ENCODE assay signal across 11 cellular contexts in the genomic region with DNA sequence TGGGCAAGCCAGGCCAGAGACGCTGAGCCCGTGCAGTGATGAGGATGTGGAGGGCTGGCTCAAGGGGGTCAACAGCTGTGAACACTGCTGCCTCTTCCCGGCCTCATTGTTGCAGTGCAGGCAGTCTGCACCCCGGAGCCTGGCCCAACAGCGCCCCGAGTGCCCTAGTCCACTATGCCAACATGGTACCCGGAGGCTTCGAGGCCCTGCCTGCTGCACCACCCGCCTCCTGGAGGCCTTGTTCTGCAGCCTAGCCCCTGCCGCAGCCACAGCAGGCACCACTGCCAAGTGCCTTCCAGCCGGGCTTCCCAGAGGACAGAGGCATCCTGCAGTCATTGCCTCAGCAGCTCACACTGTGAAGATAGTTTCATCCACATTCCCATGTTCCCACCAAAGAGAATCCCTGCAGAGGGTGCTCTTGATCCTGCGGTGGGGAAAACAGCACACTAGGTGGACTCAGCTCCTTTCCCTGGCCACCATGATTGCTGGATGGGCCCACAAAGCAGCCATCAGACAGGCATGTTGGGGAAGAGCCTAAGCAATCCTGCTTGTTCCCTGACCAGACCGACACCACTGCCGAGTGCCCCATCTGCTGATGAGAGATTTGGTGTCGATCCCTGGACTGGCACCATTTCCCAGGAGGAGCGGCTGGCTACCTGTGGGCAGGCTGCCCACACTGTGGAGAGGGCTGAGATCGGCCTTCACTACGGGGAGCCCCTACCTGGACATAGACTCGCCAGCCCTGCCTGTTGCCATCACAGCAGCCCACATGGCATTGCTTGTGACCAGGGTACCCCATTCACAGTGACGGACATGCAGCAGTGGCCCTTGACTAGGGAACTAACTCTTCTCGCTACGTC. TPM values are rescaled to one million over a fixed set of nuclear protein-coding genes. Genes with fewer than 3 reads are reported as not detected.
DNase-seq lines count a peak whose midpoint lies in the region; ATAC-seq and TF ChIP-seq lines count a peak whose summit lies in the region.
"Had no signal": no experiment of that assay in that cellular context is flagged by ENCODE, and none has a peak within 500 bp of the region (broad histone marks: within the 10 kb centered on the region; RNA-seq: fewer than 3 reads in every experiment).

No MANE protein-coding gene starts in this region.

- H4K8ac ChIP-seq in trophoblast cell (ENCODE audit: low read depth, low read length): no peak overlapping the region

- no peak overlapping the region for H2BK12ac ChIP-seq in trophoblast cell (ENCODE audit: low read length)

- H4K20me1 ChIP-seq in HCT116 (ENCODE audit: insufficient read depth): no peaks in the 10 kb centered on the region

- no peaks in the 10 kb centered on the region for H3K9me3 ChIP-seq in Caco-2
- no peaks in the 10 kb centered on the region for H3K9me3 ChIP-seq in HCT116 (ENCODE audit: control insufficient read depth in 1 of 2, insufficient read depth in 1 of 2, low read depth in 1 of 2, low read length in 2 of 2)
- H3K9me3 ChIP-seq in trophoblast cell (ENCODE audit: insufficient read depth, low read depth, low read length): no peaks in the 10 kb centered on the region

- intact Hi-C loops in Caco-2 (cut with micrococcal nuclease; ENCODE audit: unreplicated experiment): no loop called here
- intact Hi-C loops in HCT116 (cut with micrococcal nuclease): no loop called here

- no peak overlapping the region for H3K4me3 Mint-ChIP-seq in Caco-2 (ENCODE audit: unreplicated experiment)
- no peak overlapping the region for H3K4me3 Mint-ChIP-seq in brain
- no peak overlapping the region for H3K4me3 Mint-ChIP-seq in nephron

- H3K9ac ChIP-seq in HCT116 (ENCODE audit: low read length) (no peak overlapping the region), trophoblast cell (ENCODE audit: low read length) (no peak overlapping the region)

- H3K27ac ChIP-seq in HCT116 (ENCODE audit: low read depth, low read length) (no peak overlapping the region), trophoblast cell (ENCODE audit: low read depth, low read length) (no peak overlapping the region)

- BruUV-seq in Caco-2 (replicated peaks; lab: Mats Ljungman, UMichigan) (no TSS peak), HCT116 (replicated peaks; lab: Mats Ljungman, UMichigan) (no TSS peak)

- H3K79me2 ChIP-seq in HCT116 (ENCODE audit: insufficient read depth, low read length) (0 out of 2 replicates have a peak, but pooled peaks cover 1% of the 10 kb centered on the region), trophoblast cell (ENCODE audit: control insufficient read depth, insufficient read depth, low read length, poor library complexity) (peaks cover 2% of the 10 kb centered on the region)

- H3K4me1 Mint-ChIP-seq in Caco-2 (ENCODE audit: low read depth, unreplicated experiment) (no peaks in the 10 kb centered on the region), brain (peaks cover 41% of the 10 kb centered on the region), nephron (peaks cover 35% of the 10 kb centered on the region)

- no peaks in the 10 kb centered on the region for H3K9me2 ChIP-seq in HCT116 (ENCODE audit: insufficient read depth)

- no peak overlapping the region for H3K18ac ChIP-seq in trophoblast cell (ENCODE audit: low read length)

- no peak for TF ChIP-seq RAD21 in HCT116 (IDR thresholded peaks at IDR 0.05; ENCODE audit: low read depth)

- H3K27me3 Mint-ChIP-seq in Caco-2 (ENCODE audit: insufficient read depth, unreplicated experiment) (no peaks in the 10 kb centered on the region), brain (no peaks in the 10 kb centered on the region), nephron (ENCODE audit: low read depth) (no peaks in the 10 kb centered on the region)

- H3K23ac ChIP-seq in trophoblast cell (ENCODE audit: low read length): no peak overlapping the region

- H3K4ac ChIP-seq in trophoblast cell (ENCODE audit: low read depth, low read length): no peak overlapping the region

- TF ChIP-seq POLR2A in HCT116 (IDR thresholded peaks at IDR 0.05; ENCODE audit: borderline replicate concordance, extremely low read depth, insufficient read depth, insufficient read length) (no peak), erythroblast (IDR thresholded peaks at IDR 0.05; ENCODE audit: low read length) (no peak)

- H3K79me1 ChIP-seq in trophoblast cell (ENCODE audit: low read length): peaks cover 5% of the 10 kb centered on the region

- no peak overlapping the region for H2AFZ ChIP-seq in HCT116 (ENCODE audit: low read depth, low read length, poor library complexity, severe bottlenecking)
- no peak overlapping the region for H2AFZ ChIP-seq in trophoblast cell (ENCODE audit: insufficient read depth, low read length, poor library complexity)

- no peak overlapping the region for H2AK5ac ChIP-seq in trophoblast cell (ENCODE audit: low read length)

- ATAC-seq in HCT116: peak; percentile 12; the same call in 1 of the 2 replicates
- ATAC-seq in HG03139 (IDR thresholded peaks at IDR 0.05; ENCODE audit: unreplicated experiment): no peak
- ATAC-seq in GM19035 (IDR thresholded peaks at IDR 0.05; ENCODE audit: unreplicated experiment): no peak

- no peak overlapping the region for H3K14ac ChIP-seq in trophoblast cell (ENCODE audit: low read length)

- CTCF ChIA-PET in Caco-2 (lab: Charles Lee) (interaction anchor here (1.1 kb wide), 1 partner anchor 102 kb away, joined by 7 read pairs; no protein-coding TSS in a partner anchor), HCT116 (lab: Charles Lee) (interaction anchor here (0.6 kb wide), 1 partner anchor 206 kb away, joined by 4 read pairs; no protein-coding TSS in a partner anchor)

- H3K27ac Mint-ChIP-seq in Caco-2 (ENCODE audit: unreplicated experiment): peak overlapping the region; percentile 54
- peak overlapping the region; percentile 38 to 91 (median 55) for H3K27ac Mint-ChIP-seq in brain
- H3K27ac Mint-ChIP-seq in nephron: peak overlapping the region; percentile 42 to 68 (median 56)

- no peaks in the 10 kb centered on the region for H3K4me1 ChIP-seq in Caco-2
- peaks cover 6 to 8% of the 10 kb centered on the region in 2 experiments; a peak in 3 of 4 replicates for H3K4me1 ChIP-seq in HCT116 (ENCODE audit: control insufficient read depth in 1 of 2, insufficient read depth in 2 of 2, low read length in 2 of 2)
- peaks cover 5% of the 10 kb centered on the region in 2 experiments for H3K4me1 ChIP-seq in trophoblast cell (ENCODE audit: control insufficient read depth in 1 of 2, insufficient read depth in 2 of 2, low read length in 2 of 2)

- H3K9me3 Mint-ChIP-seq in Caco-2 (ENCODE audit: unreplicated experiment) (no peaks in the 10 kb centered on the region), brain (no peaks in the 10 kb centered on the region), nephron (no peaks in the 10 kb centered on the region)

- TF ChIP-seq CTCF in Caco-2 (IDR thresholded peaks at IDR 0.05; ENCODE audit: insufficient read depth in 1 of 2, low read depth in 1 of 2, low read length in 1 of 2, severe bottlenecking in 1 of 2, unreplicated experiment in 1 of 2) (no peak), HCT116 (IDR thresholded peaks at IDR 0.05 in 2 of 3, conservative IDR thresholded peaks at IDR 0.05 in 1 of 3; ENCODE audit: borderline replicate concordance in 1 of 3, insufficient read depth in 1 of 3, low read depth in 2 of 3, low read length in 2 of 3) (0 out of 6 replicates have a peak, but pooled peaks of 1 of the 3 experiments have one; percentile 4), brain (conservative IDR thresholded peaks at IDR 0.05) (no peak), nephron (IDR thresholded peaks at IDR 0.05; ENCODE audit: unreplicated experiment in 3 of 3) (no peak)

- H4K91ac ChIP-seq in trophoblast cell (ENCODE audit: low read depth, low read length): no peak overlapping the region

- WGBS in trophoblast cell (ENCODE audit: extremely low coverage, insufficient coverage, insufficient read length): no CpG with 5 or more reads among the region's 22 CpGs

- peaks cover 73% of the 10 kb centered on the region for H3K36me3 Mint-ChIP-seq in Caco-2 (ENCODE audit: insufficient read depth, unreplicated experiment)
- H3K36me3 Mint-ChIP-seq in brain: peaks cover 53% of the 10 kb centered on the region
- H3K36me3 Mint-ChIP-seq in nephron (ENCODE audit: low read depth): peaks cover 40% of the 10 kb centered on the region

- H2BK120ac ChIP-seq in trophoblast cell (ENCODE audit: insufficient read depth, low read length, poor library complexity): no peak overlapping the region

- no peak overlapping the region for H2BK5ac ChIP-seq in trophoblast cell (ENCODE audit: low read depth, low read length, poor library complexity)

- no peaks in the 10 kb centered on the region for H3K27me3 ChIP-seq in Caco-2 (replicated peaks; ENCODE audit: control insufficient read depth, insufficient read depth, low read length)
- H3K27me3 ChIP-seq in HCT116 (ENCODE audit: insufficient read depth, low read length): no peaks in the 10 kb centered on the region
- no peaks in the 10 kb centered on the region for H3K27me3 ChIP-seq in trophoblast cell (ENCODE audit: insufficient read depth, low read length)

- POLR2A ChIA-PET in Caco-2 (lab: Charles Lee) (no interaction called here), HCT116 (lab: Charles Lee) (no interaction called here)

- RAD21 ChIA-PET in HCT116 (lab: Charles Lee; ENCODE audit: low non-redundant PET in 1 of 2, low total read pairs in 2 of 2, uncharacterized antibody in 2 of 2, unreplicated experiment in 2 of 2): no interaction called here

- H3K4me2 ChIP-seq in HCT116 (ENCODE audit: low read length): no peak overlapping the region
- no peak overlapping the region for H3K4me2 ChIP-seq in trophoblast cell (ENCODE audit: low read length)

- H4K12ac ChIP-seq in trophoblast cell (ENCODE audit: low read depth, low read length): no peak overlapping the region

- H3K4me3 ChIP-seq in Caco-2 (ENCODE audit: low read depth, low read length) (no peak overlapping the region), HCT116 (replicated peaks in 1 of 2; ENCODE audit: low read depth in 1 of 2, low read length in 2 of 2) (no peak overlapping the region), trophoblast cell (ENCODE audit: low read depth, low read length) (no peak overlapping the region)
- H3K4me3 ChIP-seq: lung had no signal

- DNase-seq in Caco-2 (peak in 1 of 2 experiments; percentile 26), HCT116 (ENCODE audit: low read depth, low spot score) (no peak), erythroblast (lab: John Stamatoyannopoulos, UW) (no peak), trophoblast cell (no peak)
- DNase-seq: GF-D8, NCI-H2107 had no signal

- H3K36me3 ChIP-seq in Caco-2 (ENCODE audit: control insufficient read depth, insufficient read depth, low read length): peaks cover 6% of the 10 kb centered on the region
- peaks cover 19 to 23% of the 10 kb centered on the region in 2 experiments; a peak in 3 of 4 replicates for H3K36me3 ChIP-seq in HCT116 (ENCODE audit: control insufficient read depth in 1 of 2, insufficient read depth in 2 of 2, low read length in 2 of 2)
- H3K36me3 ChIP-seq in trophoblast cell (ENCODE audit: control insufficient read depth in 1 of 2, insufficient read depth in 2 of 2, low read length in 2 of 2): peaks cover 30 to 43% of the 10 kb centered on the region in 2 experiments

TF ChIP-seq in HCT116, 20 proteins besides CTCF, POLR2A, EP300 and RAD21 (continues in another document):
- no peak for TF ChIP-seq FOSL1 (IDR thresholded peaks at IDR 0.05; ENCODE audit: low read depth)
- TF ChIP-seq EZH2phosphoT487 (IDR thresholded peaks at IDR 0.05; ENCODE audit: borderline replicate concordance): no peak

RNA-seq across cellular contexts. Expression of a gene that starts 44.9 kb away (rescaled TPM):
- total RNA-seq in Caco-2 (2022) (255 and 267 TPM in 2 replicates), HCT116 (2021; ENCODE audit: unreplicated experiment) (210 TPM)
- polyA plus RNA-seq in HCT116 (2012): 111 and 112 TPM in 2 replicates
- polyA plus RNA-seq in brain (ENCODE audit: insufficient read depth, low read depth, low replicate concordance): 199 TPM
- polyA plus RNA-seq in trophoblast cell (2013): 114 and 115 TPM in 2 replicates
